ENCODE assay signal across 27 cellular contexts in genomic region chr3:167820114-167820865, GRCh38.
"Had no signal": no experiment of that assay in that cellular context is flagged by ENCODE, and none has a peak within 500 bp of the region (broad histone marks: within the 10 kb centered on the region; RNA-seq: fewer than 3 reads in every experiment).

No MANE protein-coding gene starts in this region.

- H3K9me3 ChIP-seq: esophagus squamous epithelium, right atrium auricular region, uterus had no signal

- H3K9me3 Mint-ChIP-seq: activated B cell treated with CpG ODN at 0.5 μM for 24 hours; activated naive CD4-positive, alpha-beta T cell treated with anti-CD3 and anti-CD28 coated beads, Interleukin-2, amount 50 U/mL, for 72 hours; activated T-helper 2 cell treated with anti-CD3 and anti-CD28 coated beads, Interferon-gamma antibody, Interleukin-2, Interleukin-4, amounts not matched to agents 10 μg/mL and 5 μg/mL and 100 μg/mL, durations not matched to agents 14 hours and 24 hours and 36 hours; naive B cell; neural crest cell had no signal

- H3K27ac Mint-ChIP-seq: activated B cell treated with CpG ODN at 0.5 μM for 24 hours; activated CD8-positive, alpha-beta memory T cell treated with anti-CD3 and anti-CD28 coated beads, Interleukin-2, amount 10 ng/mL, durations not matched to agents 7 days and 5 days; activated CD8-positive, alpha-beta T cell treated with anti-CD3 and anti-CD28 coated beads, Interleukin-2, amount 10 ng/mL, durations not matched to agents 7 days and 5 days; activated naive CD4-positive, alpha-beta T cell treated with anti-CD3 and anti-CD28 coated beads, Interleukin-2, amount 50 U/mL, for 72 hours; activated T-helper 2 cell treated with anti-CD3 and anti-CD28 coated beads, Interferon-gamma antibody, Interleukin-2, Interleukin-4, amounts not matched to agents 10 μg/mL and 5 μg/mL and 100 μg/mL, durations not matched to agents 14 hours and 24 hours and 36 hours; T-helper 17 cell had no signal

- H3K27me3 ChIP-seq: esophagus squamous epithelium, right atrium auricular region, uterus had no signal

- H3K36me3 Mint-ChIP-seq: activated CD8-positive, alpha-beta memory T cell treated with anti-CD3 and anti-CD28 coated beads, Interleukin-2, amount 10 ng/mL, durations not matched to agents 7 days and 5 days had no signal

- H3K27me3 Mint-ChIP-seq: activated B cell treated with CpG ODN at 0.5 μM for 24 hours; activated CD8-positive, alpha-beta memory T cell treated with anti-CD3 and anti-CD28 coated beads, Interleukin-2, amount 10 ng/mL, durations not matched to agents 7 days and 5 days; naive B cell; T-helper 17 cell had no signal

- H3K4me1 ChIP-seq: parathyroid adenoma, uterus had no signal

- H3K4me3 Mint-ChIP-seq: activated B cell treated with CpG ODN at 0.5 μM for 24 hours; activated CD8-positive, alpha-beta memory T cell treated with anti-CD3 and anti-CD28 coated beads, Interleukin-2, amount 10 ng/mL, durations not matched to agents 7 days and 5 days; activated CD8-positive, alpha-beta T cell treated with anti-CD3 and anti-CD28 coated beads, Interleukin-2, amount 10 ng/mL, durations not matched to agents 7 days and 5 days; naive B cell; neural crest cell; T-helper 17 cell had no signal

- H3K4me3 ChIP-seq: esophagus squamous epithelium, right atrium auricular region, uterus had no signal

- DNase-seq: activated B cell treated with CpG ODN at 0.5 μM for 24 hours; activated CD4-positive, alpha-beta T cell treated with anti-CD3 and anti-CD28 coated beads, Interleukin-2, amount 50 U/mL, for 1 hour; activated CD8-positive, alpha-beta memory T cell treated with anti-CD3 and anti-CD28 coated beads, Interleukin-2, amount 10 ng/mL, durations not matched to agents 7 days and 5 days; activated CD8-positive, alpha-beta T cell treated with anti-CD3 and anti-CD28 coated beads, Interleukin-2, amount 10 ng/mL, durations not matched to agents 7 days and 5 days; activated naive CD4-positive, alpha-beta T cell; activated T-cell treated with anti-CD3 and anti-CD28 coated beads, Interleukin-2, amount 50 U/mL, for 48 hours; dermis blood vessel endothelial cell; effector CD4-positive, alpha-beta T cell; esophagus squamous epithelium; glutamatergic neuron; left cardiac atrium; left ventricle myocardium superior; naive B cell; occipital lobe; stimulated activated CD4-positive, alpha-beta T cell treated with anti-CD3 and anti-CD28 coated beads, Interleukin-15, amount 100 ng/mL, for 24 hours; stimulated activated CD4-positive, alpha-beta T cell treated with anti-CD3 and anti-CD28 coated beads, Interleukin-2, amount 100 ng/mL, for 24 hours; stimulated activated naive CD4-positive, alpha-beta T cell; T-helper 17 cell; T1000; trophoblast cell; uterus had no signal

- H3K36me3 ChIP-seq: esophagus squamous epithelium, right atrium auricular region, uterus had no signal

- ATAC-seq: activated CD8-positive, alpha-beta memory T cell treated with anti-CD3 and anti-CD28 coated beads, Interleukin-2, amount 10 ng/mL, durations not matched to agents 7 days and 5 days; activated CD8-positive, alpha-beta T cell treated with anti-CD3 and anti-CD28 coated beads, Interleukin-2, amount 10 ng/mL, durations not matched to agents 7 days and 5 days; activated naive CD4-positive, alpha-beta T cell treated with anti-CD3 and anti-CD28 coated beads, Interleukin-2, amount 50 U/mL, for 72 hours; left cardiac atrium; left ventricle myocardium superior; T-helper 17 cell had no signal

- H3K4me1 Mint-ChIP-seq: activated B cell treated with CpG ODN at 0.5 μM for 24 hours; activated CD8-positive, alpha-beta memory T cell treated with anti-CD3 and anti-CD28 coated beads, Interleukin-2, amount 10 ng/mL, durations not matched to agents 7 days and 5 days; neural crest cell; T-helper 17 cell had no signal

- H3K27ac ChIP-seq: epithelial cell of prostate, esophagus squamous epithelium, parathyroid adenoma, right atrium auricular region, uterus had no signal

- H3K9ac ChIP-seq: parathyroid adenoma had no signal
